ENCODE assay signal across 36 cellular contexts in genomic region chr14:55361190-55361589, GRCh38.
"Had no signal": no experiment of that assay in that cellular context is flagged by ENCODE, and none has a peak within 500 bp of the region (broad histone marks: within the 10 kb centered on the region; RNA-seq: fewer than 3 reads in every experiment).

No MANE protein-coding gene starts in this region.

- FAIRE-seq: keratinocyte, pancreas had no signal

- H3K9me3 Mint-ChIP-seq: activated CD4-positive, alpha-beta memory T cell treated with anti-CD3 and anti-CD28 coated beads, Interleukin-2, amount 10 ng/mL, durations not matched to agents 7 days and 5 days; activated naive CD4-positive, alpha-beta T cell treated with anti-CD3 and anti-CD28 coated beads, Interleukin-2, amount 50 U/mL, for 72 hours; activated T-cell treated with anti-CD3 and anti-CD28 coated beads, Interleukin-2, amount 50 U/mL, for 4 hours; activated T-helper 17 cell treated with anti-CD3 and anti-CD28 coated beads, Interleukin-2, amount 50 U/mL, for 72 hours; brain; naive thymus-derived CD8-positive, alpha-beta T cell; neural crest cell; stimulated activated memory B cell treated with anti-CD40 and anti-IgM and Interleukin-4, amounts not matched to agents 10 μg/mL and 1 μg/mL and 100 μg/mL, for 72 hours; stimulated activated naive CD8-positive, alpha-beta T cell treated with anti-CD3 and anti-CD28 coated beads, Interleukin-15, amount 100 ng/mL, for 72 hours; WTC11 had no signal

- H3K4me3 Mint-ChIP-seq: activated CD4-positive, alpha-beta memory T cell treated with anti-CD3 and anti-CD28 coated beads, Interleukin-2, amount 10 ng/mL, durations not matched to agents 7 days and 5 days; activated CD4-positive, alpha-beta T cell treated with anti-CD3 and anti-CD28 coated beads, Interleukin-2, amount 10 ng/mL, durations not matched to agents 7 days and 5 days; activated T-cell treated with anti-CD3 and anti-CD28 coated beads, Interleukin-2, amount 50 U/mL, for 4 hours; activated T-helper 17 cell treated with anti-CD3 and anti-CD28 coated beads, Interleukin-2, amount 50 U/mL, for 72 hours; brain; naive thymus-derived CD8-positive, alpha-beta T cell; neural crest cell; stimulated activated memory B cell treated with anti-CD40 and anti-IgM and Interleukin-4, amounts not matched to agents 10 μg/mL and 1 μg/mL and 100 μg/mL, for 72 hours; stimulated activated naive CD8-positive, alpha-beta T cell treated with anti-CD3 and anti-CD28 coated beads, Interleukin-15, amount 100 ng/mL, for 72 hours; WTC11 had no signal

- ATAC-seq: activated naive CD4-positive, alpha-beta T cell treated with anti-CD3 and anti-CD28 coated beads, Interleukin-2, amount 50 U/mL, for 72 hours; activated T-cell treated with anti-CD3 and anti-CD28 coated beads, Interleukin-2, amount 50 U/mL, for 4 hours; activated T-helper 17 cell treated with anti-CD3 and anti-CD28 coated beads, Interleukin-2, amount 50 U/mL, for 72 hours; gastroesophageal sphincter; left cardiac atrium; naive thymus-derived CD8-positive, alpha-beta T cell; pancreas; sciatic nerve; stimulated activated memory B cell treated with anti-CD40 and anti-IgM and Interleukin-4, amounts not matched to agents 10 μg/mL and 1 μg/mL and 100 μg/mL, for 72 hours; stimulated activated naive CD8-positive, alpha-beta T cell treated with anti-CD3 and anti-CD28 coated beads, Interleukin-15, amount 100 ng/mL, for 72 hours; upper lobe of right lung; WTC11 had no signal

- H3K27ac Mint-ChIP-seq: activated CD4-positive, alpha-beta memory T cell treated with anti-CD3 and anti-CD28 coated beads, Interleukin-2, amount 10 ng/mL, durations not matched to agents 7 days and 5 days; stimulated activated memory B cell treated with anti-CD40 and anti-IgM and Interleukin-4, amounts not matched to agents 10 μg/mL and 1 μg/mL and 100 μg/mL, for 72 hours; stimulated activated naive CD8-positive, alpha-beta T cell treated with anti-CD3 and anti-CD28 coated beads, Interleukin-15, amount 100 ng/mL, for 72 hours had no signal

- H3K4me3 ChIP-seq: adrenal gland, ascending aorta, cardiac muscle cell, colonic mucosa, esophagus muscularis mucosa, gastroesophageal sphincter, hepatocyte, pancreas, prostate gland, skin epidermis, thyroid gland, upper lobe of right lung had no signal

- H3K4me1 ChIP-seq: adrenal gland, ascending aorta, colonic mucosa, esophagus muscularis mucosa, gastroesophageal sphincter, pancreas, thyroid gland, upper lobe of right lung had no signal

- H3K36me3 ChIP-seq: adrenal gland, colonic mucosa, pancreas, prostate gland had no signal

- H3K9me3 ChIP-seq: adrenal gland, ascending aorta, colonic mucosa, esophagus muscularis mucosa, gastroesophageal sphincter, pancreas, prostate gland, thyroid gland, upper lobe of right lung had no signal

- H3K27me3 ChIP-seq: adrenal gland, ascending aorta, cardiac muscle cell, colonic mucosa, esophagus muscularis mucosa, gastroesophageal sphincter, hepatocyte, pancreas, thyroid gland, upper lobe of right lung had no signal

- H3K27me3 Mint-ChIP-seq: activated CD4-positive, alpha-beta memory T cell treated with anti-CD3 and anti-CD28 coated beads, Interleukin-2, amount 10 ng/mL, durations not matched to agents 7 days and 5 days; activated CD4-positive, alpha-beta T cell treated with anti-CD3 and anti-CD28 coated beads, Interleukin-2, amount 10 ng/mL, durations not matched to agents 7 days and 5 days; activated T-helper 17 cell treated with anti-CD3 and anti-CD28 coated beads, Interleukin-2, amount 50 U/mL, for 72 hours; naive thymus-derived CD8-positive, alpha-beta T cell; stimulated activated memory B cell treated with anti-CD40 and anti-IgM and Interleukin-4, amounts not matched to agents 10 μg/mL and 1 μg/mL and 100 μg/mL, for 72 hours; stimulated activated naive CD8-positive, alpha-beta T cell treated with anti-CD3 and anti-CD28 coated beads, Interleukin-15, amount 100 ng/mL, for 72 hours had no signal

- H3K4me1 Mint-ChIP-seq: brain; neural crest cell; stimulated activated memory B cell treated with anti-CD40 and anti-IgM and Interleukin-4, amounts not matched to agents 10 μg/mL and 1 μg/mL and 100 μg/mL, for 72 hours; WTC11 had no signal

- DNase-seq: activated CD4-positive, alpha-beta memory T cell treated with anti-CD3 and anti-CD28 coated beads, Interleukin-2, amount 10 ng/mL, durations not matched to agents 7 days and 5 days; activated CD4-positive, alpha-beta T cell treated with anti-CD3 and anti-CD28 coated beads for 1 hour; activated CD4-positive, alpha-beta T cell treated with anti-CD3 and anti-CD28 coated beads, Interleukin-2, amount 10 ng/mL, durations not matched to agents 7 days and 5 days; activated CD8-positive, alpha-beta memory T cell treated with anti-CD3 and anti-CD28 coated beads, Interleukin-2, amount 50 U/mL, for 48 hours; activated gamma-delta T cell treated with Interleukin-2 at 50 U/mL for 16 hours; activated T-cell treated with anti-CD3 and anti-CD28 coated beads, Interleukin-2, amount 50 U/mL, for 4 hours; adrenal gland; cerebellar nuclear complex; colonic mucosa; left cardiac atrium; mammary epithelial cell; naive thymus-derived CD8-positive, alpha-beta T cell; nucleus accumbens; pancreas; retina; stimulated activated CD4-positive, alpha-beta T cell treated with anti-CD3 and anti-CD28 coated beads, Interleukin-12 subunit alpha, Interleukin-12 subunit beta, amount 100 ng/mL, for 4 hours; stimulated activated CD4-positive, alpha-beta T cell treated with anti-CD3 and anti-CD28 coated beads, Interleukin-4, amount 100 ng/mL, for 1 hour; stimulated activated naive CD8-positive, alpha-beta T cell treated with anti-CD3 and anti-CD28 coated beads, Interleukin-15, amount 100 ng/mL, for 72 hours; T-helper 2 cell; thyroid gland; upper lobe of right lung had no signal

- H3K27ac ChIP-seq: adrenal gland, ascending aorta, cardiac muscle cell, colonic mucosa, esophagus muscularis mucosa, gastroesophageal sphincter, hepatocyte, pancreas, prostate gland, skin epidermis, thyroid gland, upper lobe of right lung had no signal
